In genomic region chr7:47453093-47454056, GRCh38 we compare ENCODE assay signal across 8 cellular contexts.
A peak's percentile ranks its signal among the peaks of the same experiment; 100 is the strongest.
DNase-seq lines count a peak whose midpoint lies in the region; TF ChIP-seq lines count a peak whose summit lies in the region.

No MANE protein-coding gene starts in this region.

- no peak overlapping the region for H3K27ac ChIP-seq in effector memory CD4-positive, alpha-beta T cell (ENCODE audit: insufficient read depth, low read length, poor library complexity, severe bottlenecking)

- H3K4me3 Mint-ChIP-seq in endothelial cell (ENCODE audit: unreplicated experiment), result no peak overlapping the region

- H3K9me3 ChIP-seq in mucosa of stomach (ENCODE audit: control insufficient read depth, low read length), result no peaks in the 10 kb centered on the region
- no peaks in the 10 kb centered on the region for H3K9me3 ChIP-seq in effector memory CD4-positive, alpha-beta T cell (ENCODE audit: control insufficient read depth, low read length)

- DNase-seq in AG10803 (ENCODE audit: low read depth) (peak; percentile 92), NCI-H510A treated with DMSO at 0.1 percent for 48 hours (lab: John Stamatoyannopoulos, UW) (peak; percentile 34), endothelial cell (ENCODE audit: low spot score) (no peak), Kasumi-1 (lab: John Stamatoyannopoulos, UW) (no peak), iPS-NIHi11 (ENCODE audit: low spot score) (no peak)
- DNase-seq in effector memory CD4-positive, alpha-beta T cell, result no peak
- DNase-seq in activated T-cell treated with anti-CD3 and anti-CD28 coated beads, Interleukin-2, amount 50 U/mL, for 1 hour, result no peak

- no peaks in the 10 kb centered on the region for H3K36me3 Mint-ChIP-seq in endothelial cell (ENCODE audit: low read depth, unreplicated experiment)

- H3K9me3 Mint-ChIP-seq in endothelial cell (ENCODE audit: unreplicated experiment), result no peaks in the 10 kb centered on the region

- no peak; the same call in 1 of the 2 replicates for TF ChIP-seq CTCF in AG10803 (conservative IDR thresholded peaks at IDR 0.05; ENCODE audit: low read length)
- no peak for TF ChIP-seq CTCF in endothelial cell (IDR thresholded peaks at IDR 0.05; ENCODE audit: unreplicated experiment)

- peak overlapping the region; percentile 63 for H3K9ac ChIP-seq in mucosa of stomach (ENCODE audit: low read length)

- no peaks in the 10 kb centered on the region for H3K36me3 ChIP-seq in mucosa of stomach (ENCODE audit: control insufficient read depth, insufficient read depth, low read length)
- H3K36me3 ChIP-seq in effector memory CD4-positive, alpha-beta T cell (ENCODE audit: control insufficient read depth, insufficient read depth, low read length), result no peaks in the 10 kb centered on the region

- H3K27ac Mint-ChIP-seq in endothelial cell (ENCODE audit: unreplicated experiment), result peak overlapping the region; percentile 10

- H3K27me3 ChIP-seq in mucosa of stomach (ENCODE audit: control insufficient read depth, insufficient read depth, low read length), result no peaks in the 10 kb centered on the region
- H3K27me3 ChIP-seq in effector memory CD4-positive, alpha-beta T cell (replicated peaks; ENCODE audit: control insufficient read depth, insufficient read depth, low read length, poor library complexity, severe bottlenecking), result no peaks in the 10 kb centered on the region

- H3K4me1 ChIP-seq in mucosa of stomach (ENCODE audit: control insufficient read depth, insufficient read depth, low read length), result peaks cover 66% of the 10 kb centered on the region
- H3K4me1 ChIP-seq in effector memory CD4-positive, alpha-beta T cell (ENCODE audit: control insufficient read depth, insufficient read depth, low read length, poor library complexity, severe bottlenecking), result no peaks in the 10 kb centered on the region

- peaks cover 16% of the 10 kb centered on the region for H3K4me1 Mint-ChIP-seq in endothelial cell (ENCODE audit: unreplicated experiment)

- H3K4me3 ChIP-seq in AG10803 (ENCODE audit: low read length) (peak overlapping the region; percentile 27), mucosa of stomach (ENCODE audit: low read length) (no peak overlapping the region)
- H3K4me3 ChIP-seq in effector memory CD4-positive, alpha-beta T cell (ENCODE audit: insufficient read depth, low read depth, low read length, poor library complexity, severe bottlenecking), result no peak overlapping the region

- H3K27me3 Mint-ChIP-seq in endothelial cell (ENCODE audit: unreplicated experiment), result peaks cover 4% of the 10 kb centered on the region

Comparison
In these comparisons a context has a peak if more than half of its experiments do, and no peak if none do; other contexts are left out.
1. DNase-seq: peak in AG10803 (single experiment) and NCI-H510A treated with DMSO at 0.1 percent for 48 hours (single experiment); none in endothelial cell (single experiment), Kasumi-1 (0 of 2), effector memory CD4-positive, alpha-beta T cell (0 of 3), iPS-NIHi11 (single experiment) and activated T-cell treated with anti-CD3 and anti-CD28 coated beads, Interleukin-2, amount 50 U/mL, for 1 hour (single experiment).